ENCODE assay signal across 1 cellular context in the genomic region with DNA sequence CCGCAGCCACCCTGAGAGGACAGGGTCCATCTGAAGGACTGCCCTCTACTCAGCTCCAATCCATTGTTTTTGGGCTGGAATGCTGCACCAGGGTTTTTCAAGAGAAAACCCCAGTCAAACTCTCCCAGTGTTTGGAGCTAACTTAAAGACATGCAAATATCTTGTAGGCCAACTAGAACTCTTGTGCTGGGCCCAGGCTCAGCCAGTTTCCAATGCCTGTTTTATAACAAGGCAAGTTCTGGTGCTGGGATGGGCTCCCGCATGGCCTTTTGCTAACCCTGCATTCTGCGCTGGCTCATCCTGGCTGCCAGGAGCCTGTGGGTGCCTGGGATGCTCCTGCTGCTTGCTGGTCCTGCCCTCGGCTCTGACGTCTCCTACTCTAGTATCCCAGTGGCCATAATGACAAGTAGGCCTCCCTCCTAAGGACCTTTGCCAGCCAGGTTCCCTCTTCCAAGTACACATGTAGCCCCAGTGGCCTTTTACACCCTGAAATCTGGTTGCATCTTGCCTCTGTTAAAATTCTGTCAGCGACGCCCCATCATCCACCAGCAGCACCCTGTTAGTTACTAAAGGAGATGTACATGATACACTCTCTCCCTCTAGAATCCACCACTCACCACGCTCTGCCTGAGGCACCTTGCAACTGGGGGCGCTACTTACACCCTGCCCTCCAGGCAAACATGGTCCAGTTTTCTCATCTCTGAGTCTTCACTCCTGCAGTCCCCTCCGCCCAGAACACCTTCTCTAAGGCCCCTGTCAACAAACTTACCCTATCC.
TF ChIP-seq lines count a peak whose summit lies in the region.

No MANE protein-coding gene starts in this region.

TF ChIP-seq in GM23338, 12 proteins besides CTCF, POLR2A, EP300 and RAD21 (continued from another document):
- no peak for TF ChIP-seq ZNF114 (CRISPR knock-in tag; IDR thresholded peaks at IDR 0.05)
- TF ChIP-seq ZNF331 (CRISPR knock-in tag; IDR thresholded peaks at IDR 0.05; ENCODE audit: low read depth): no peak
- no peak for TF ChIP-seq STAT1 (IDR thresholded peaks at IDR 0.05; ENCODE audit: unreplicated experiment)
- TF ChIP-seq, protein P1, sequence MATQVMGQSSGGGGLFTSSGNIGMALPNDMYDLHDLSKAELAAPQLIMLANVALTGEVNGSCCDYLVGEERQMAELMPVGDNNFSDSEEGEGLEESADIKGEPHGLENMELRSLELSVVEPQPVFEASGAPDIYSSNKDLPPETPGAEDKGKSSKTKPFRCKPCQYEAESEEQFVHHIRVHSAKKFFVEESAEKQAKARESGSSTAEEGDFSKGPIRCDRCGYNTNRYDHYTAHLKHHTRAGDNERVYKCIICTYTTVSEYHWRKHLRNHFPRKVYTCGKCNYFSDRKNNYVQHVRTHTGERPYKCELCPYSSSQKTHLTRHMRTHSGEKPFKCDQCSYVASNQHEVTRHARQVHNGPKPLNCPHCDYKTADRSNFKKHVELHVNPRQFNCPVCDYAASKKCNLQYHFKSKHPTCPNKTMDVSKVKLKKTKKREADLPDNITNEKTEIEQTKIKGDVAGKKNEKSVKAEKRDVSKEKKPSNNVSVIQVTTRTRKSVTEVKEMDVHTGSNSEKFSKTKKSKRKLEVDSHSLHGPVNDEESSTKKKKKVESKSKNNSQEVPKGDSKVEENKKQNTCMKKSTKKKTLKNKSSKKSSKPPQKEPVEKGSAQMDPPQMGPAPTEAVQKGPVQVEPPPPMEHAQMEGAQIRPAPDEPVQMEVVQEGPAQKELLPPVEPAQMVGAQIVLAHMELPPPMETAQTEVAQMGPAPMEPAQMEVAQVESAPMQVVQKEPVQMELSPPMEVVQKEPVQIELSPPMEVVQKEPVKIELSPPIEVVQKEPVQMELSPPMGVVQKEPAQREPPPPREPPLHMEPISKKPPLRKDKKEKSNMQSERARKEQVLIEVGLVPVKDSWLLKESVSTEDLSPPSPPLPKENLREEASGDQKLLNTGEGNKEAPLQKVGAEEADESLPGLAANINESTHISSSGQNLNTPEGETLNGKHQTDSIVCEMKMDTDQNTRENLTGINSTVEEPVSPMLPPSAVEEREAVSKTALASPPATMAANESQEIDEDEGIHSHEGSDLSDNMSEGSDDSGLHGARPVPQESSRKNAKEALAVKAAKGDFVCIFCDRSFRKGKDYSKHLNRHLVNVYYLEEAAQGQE (IDR thresholded peaks at IDR 0.05; ENCODE audit: unreplicated experiment): no peak
- TF ChIP-seq EZH2 (IDR thresholded peaks at IDR 0.05; ENCODE audit: low read depth, unreplicated experiment): no peak
- TF ChIP-seq, protein P2, sequence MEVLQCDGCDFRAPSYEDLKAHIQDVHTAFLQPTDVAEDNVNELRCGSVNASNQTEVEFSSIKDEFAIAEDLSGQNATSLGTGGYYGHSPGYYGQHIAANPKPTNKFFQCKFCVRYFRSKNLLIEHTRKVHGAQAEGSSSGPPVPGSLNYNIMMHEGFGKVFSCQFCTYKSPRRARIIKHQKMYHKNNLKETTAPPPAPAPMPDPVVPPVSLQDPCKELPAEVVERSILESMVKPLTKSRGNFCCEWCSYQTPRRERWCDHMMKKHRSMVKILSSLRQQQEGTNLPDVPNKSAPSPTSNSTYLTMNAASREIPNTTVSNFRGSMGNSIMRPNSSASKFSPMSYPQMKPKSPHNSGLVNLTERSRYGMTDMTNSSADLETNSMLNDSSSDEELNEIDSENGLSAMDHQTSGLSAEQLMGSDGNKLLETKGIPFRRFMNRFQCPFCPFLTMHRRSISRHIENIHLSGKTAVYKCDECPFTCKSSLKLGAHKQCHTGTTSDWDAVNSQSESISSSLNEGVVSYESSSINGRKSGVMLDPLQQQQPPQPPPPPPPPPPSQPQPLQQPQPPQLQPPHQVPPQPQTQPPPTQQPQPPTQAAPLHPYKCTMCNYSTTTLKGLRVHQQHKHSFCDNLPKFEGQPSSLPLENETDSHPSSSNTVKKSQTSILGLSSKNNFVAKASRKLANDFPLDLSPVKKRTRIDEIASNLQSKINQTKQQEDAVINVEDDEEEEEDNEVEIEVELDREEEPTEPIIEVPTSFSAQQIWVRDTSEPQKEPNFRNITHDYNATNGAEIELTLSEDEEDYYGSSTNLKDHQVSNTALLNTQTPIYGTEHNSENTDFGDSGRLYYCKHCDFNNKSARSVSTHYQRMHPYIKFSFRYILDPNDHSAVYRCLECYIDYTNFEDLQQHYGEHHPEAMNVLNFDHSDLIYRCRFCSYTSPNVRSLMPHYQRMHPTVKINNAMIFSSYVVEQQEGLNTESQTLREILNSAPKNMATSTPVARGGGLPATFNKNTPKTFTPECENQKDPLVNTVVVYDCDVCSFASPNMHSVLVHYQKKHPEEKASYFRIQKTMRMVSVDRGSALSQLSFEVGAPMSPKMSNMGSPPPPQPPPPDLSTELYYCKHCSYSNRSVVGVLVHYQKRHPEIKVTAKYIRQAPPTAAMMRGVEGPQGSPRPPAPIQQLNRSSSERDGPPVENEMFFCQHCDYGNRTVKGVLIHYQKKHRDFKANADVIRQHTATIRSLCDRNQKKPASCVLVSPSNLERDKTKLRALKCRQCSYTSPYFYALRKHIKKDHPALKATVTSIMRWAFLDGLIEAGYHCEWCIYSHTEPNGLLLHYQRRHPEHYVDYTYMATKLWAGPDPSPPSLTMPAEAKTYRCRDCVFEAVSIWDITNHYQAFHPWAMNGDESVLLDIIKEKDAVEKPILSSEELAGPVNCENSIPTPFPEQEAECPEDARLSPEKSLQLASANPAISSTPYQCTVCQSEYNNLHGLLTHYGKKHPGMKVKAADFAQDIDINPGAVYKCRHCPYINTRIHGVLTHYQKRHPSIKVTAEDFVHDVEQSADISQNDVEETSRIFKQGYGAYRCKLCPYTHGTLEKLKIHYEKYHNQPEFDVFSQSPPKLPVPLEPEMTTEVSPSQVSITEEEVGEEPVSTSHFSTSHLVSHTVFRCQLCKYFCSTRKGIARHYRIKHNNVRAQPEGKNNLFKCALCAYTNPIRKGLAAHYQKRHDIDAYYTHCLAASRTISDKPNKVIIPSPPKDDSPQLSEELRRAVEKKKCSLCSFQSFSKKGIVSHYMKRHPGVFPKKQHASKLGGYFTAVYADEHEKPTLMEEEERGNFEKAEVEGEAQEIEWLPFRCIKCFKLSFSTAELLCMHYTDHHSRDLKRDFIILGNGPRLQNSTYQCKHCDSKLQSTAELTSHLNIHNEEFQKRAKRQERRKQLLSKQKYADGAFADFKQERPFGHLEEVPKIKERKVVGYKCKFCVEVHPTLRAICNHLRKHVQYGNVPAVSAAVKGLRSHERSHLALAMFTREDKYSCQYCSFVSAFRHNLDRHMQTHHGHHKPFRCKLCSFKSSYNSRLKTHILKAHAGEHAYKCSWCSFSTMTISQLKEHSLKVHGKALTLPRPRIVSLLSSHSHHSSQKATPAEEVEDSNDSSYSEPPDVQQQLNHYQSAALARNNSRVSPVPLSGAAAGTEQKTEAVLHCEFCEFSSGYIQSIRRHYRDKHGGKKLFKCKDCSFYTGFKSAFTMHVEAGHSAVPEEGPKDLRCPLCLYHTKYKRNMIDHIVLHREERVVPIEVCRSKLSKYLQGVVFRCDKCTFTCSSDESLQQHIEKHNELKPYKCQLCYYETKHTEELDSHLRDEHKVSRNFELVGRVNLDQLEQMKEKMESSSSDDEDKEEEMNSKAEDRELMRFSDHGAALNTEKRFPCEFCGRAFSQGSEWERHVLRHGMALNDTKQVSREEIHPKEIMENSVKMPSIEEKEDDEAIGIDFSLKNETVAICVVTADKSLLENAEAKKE (CRISPR knock-in tag; IDR thresholded peaks at IDR 0.05): no peak
- TF ChIP-seq, protein P3, sequence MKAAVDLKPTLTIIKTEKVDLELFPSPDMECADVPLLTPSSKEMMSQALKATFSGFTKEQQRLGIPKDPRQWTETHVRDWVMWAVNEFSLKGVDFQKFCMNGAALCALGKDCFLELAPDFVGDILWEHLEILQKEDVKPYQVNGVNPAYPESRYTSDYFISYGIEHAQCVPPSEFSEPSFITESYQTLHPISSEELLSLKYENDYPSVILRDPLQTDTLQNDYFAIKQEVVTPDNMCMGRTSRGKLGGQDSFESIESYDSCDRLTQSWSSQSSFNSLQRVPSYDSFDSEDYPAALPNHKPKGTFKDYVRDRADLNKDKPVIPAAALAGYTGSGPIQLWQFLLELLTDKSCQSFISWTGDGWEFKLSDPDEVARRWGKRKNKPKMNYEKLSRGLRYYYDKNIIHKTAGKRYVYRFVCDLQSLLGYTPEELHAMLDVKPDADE (IDR thresholded peaks at IDR 0.05): no peak
